ENCODE assay signal across 17 cellular contexts in genomic region chr12:109759595-109759994, GRCh38. TPM values are rescaled to one million over a fixed set of nuclear protein-coding genes. Genes with fewer than 3 reads are reported as not detected.
DNase-seq lines count a peak whose midpoint lies in the region; ATAC-seq and TF ChIP-seq lines count a peak whose summit lies in the region.
"Had no signal": no experiment of that assay in that cellular context is flagged by ENCODE, and none has a peak within 500 bp of the region (broad histone marks: within the 10 kb centered on the region; RNA-seq: fewer than 3 reads in every experiment).

No MANE protein-coding gene starts in this region.

- H3K4me1 ChIP-seq in neural progenitor cell = peaks cover 20% of the 10 kb centered on the region
- H3K4me1 ChIP-seq: breast epithelium, psoas muscle had no signal

- H3K27ac ChIP-seq in dorsolateral prefrontal cortex (peak overlapping the region in 39 of 59 donors; percentile 4 to 75 (median 51)), neural progenitor cell (no peak overlapping the region)
- H3K27ac ChIP-seq: breast epithelium, esophagus muscularis mucosa, psoas muscle, SJCRH30 had no signal

- no peak for DNase-seq in Right ventricle myocardium inferior (ENCODE audit: missing footprints)
- no peak for DNase-seq in left cardiac atrium
- DNase-seq in dorsolateral prefrontal cortex = peak in 7 of 10 donors; percentile 7 to 33 (median 18)
- no peak for DNase-seq in neural progenitor cell (ENCODE audit: low spot score)
- no peak for DNase-seq in osteocyte (ENCODE audit: extremely low spot score, unreplicated experiment)
- no peak for DNase-seq in NCI-H1092 (lab: John Stamatoyannopoulos, UW)
- DNase-seq: NCI-H1417; SJCRH30; stimulated activated naive B cell treated with anti-CD40 and anti-IgM and Interleukin-4, amounts not matched to agents 10 μg/mL and 1 μg/mL and 100 μg/mL, for 72 hours had no signal

- H3K27me3 Mint-ChIP-seq in neural progenitor cell (ENCODE audit: insufficient read depth, low read depth) (peaks cover 7% of the 10 kb centered on the region), osteocyte (ENCODE audit: unreplicated experiment) (no peaks in the 10 kb centered on the region)

- TF ChIP-seq CTCF in dorsolateral prefrontal cortex (IDR thresholded peaks at IDR 0.05 in 54 of 56, conservative IDR thresholded peaks at IDR 0.05 in 2 of 56; ENCODE audit: low read depth in 1 of 56, partially characterized antibody in 56 of 56) (no peak), neural progenitor cell (IDR thresholded peaks at IDR 0.05) (no peak), osteocyte (IDR thresholded peaks at IDR 0.05) (no peak)

- H3K36me3 ChIP-seq in neural progenitor cell = no peaks in the 10 kb centered on the region
- H3K36me3 ChIP-seq: breast epithelium, esophagus muscularis mucosa, upper lobe of left lung had no signal

- H3K9me3 ChIP-seq in neural progenitor cell (ENCODE audit: low read depth) = peaks cover 12% of the 10 kb centered on the region

- H3K4me3 Mint-ChIP-seq in neural progenitor cell = no peak overlapping the region
- H3K4me3 Mint-ChIP-seq in osteocyte (ENCODE audit: unreplicated experiment) = no peak overlapping the region
- H3K4me3 Mint-ChIP-seq: activated CD4-positive, alpha-beta T cell treated with anti-CD3 and anti-CD28 coated beads for 36 hours; stimulated activated naive B cell treated with anti-CD40 and anti-IgM and Interleukin-4, amounts not matched to agents 10 μg/mL and 1 μg/mL and 100 μg/mL, for 72 hours; T-helper 2 cell treated with Interferon-gamma antibody and Interleukin-4, amounts not matched to agents 5 μg/mL and 100 μg/mL, for 36 hours had no signal

- H3K36me3 Mint-ChIP-seq in neural progenitor cell (peaks cover 13% of the 10 kb centered on the region), osteocyte (ENCODE audit: unreplicated experiment) (peaks cover 13% of the 10 kb centered on the region)

- H2AFZ ChIP-seq in neural progenitor cell (replicated peaks) = no peak overlapping the region

- intact Hi-C loops in Right ventricle myocardium inferior (cut with DNase I) (no loop called here), left cardiac atrium (cut with DNase I) (no loop called here), dorsolateral prefrontal cortex (cut with DNase I) (no loop called here)

- H3F3A ChIP-seq in neural progenitor cell (ENCODE audit: low read depth) = no peaks in the 10 kb centered on the region

- H4K20me1 ChIP-seq in neural progenitor cell (ENCODE audit: low read depth) = peaks cover 36% of the 10 kb centered on the region

- H3K4me1 Mint-ChIP-seq in neural progenitor cell = peaks cover 6% of the 10 kb centered on the region
- no peaks in the 10 kb centered on the region for H3K4me1 Mint-ChIP-seq in osteocyte (ENCODE audit: unreplicated experiment)
- H3K4me1 Mint-ChIP-seq: stimulated activated naive B cell treated with anti-CD40 and anti-IgM and Interleukin-4, amounts not matched to agents 10 μg/mL and 1 μg/mL and 100 μg/mL, for 72 hours had no signal

- peak; percentile 29 for ATAC-seq in Right ventricle myocardium inferior
- no peak for ATAC-seq in left cardiac atrium
- no peak for ATAC-seq in HG03095 (IDR thresholded peaks at IDR 0.05; ENCODE audit: unreplicated experiment)
- ATAC-seq: activated CD4-positive, alpha-beta T cell treated with anti-CD3 and anti-CD28 coated beads for 36 hours; activated naive CD4-positive, alpha-beta T cell treated with anti-CD3 and anti-CD28 coated beads, Interleukin-2, amount 50 U/mL, for 72 hours; psoas muscle; stimulated activated naive B cell treated with anti-CD40 and anti-IgM and Interleukin-4, amounts not matched to agents 10 μg/mL and 1 μg/mL and 100 μg/mL, for 72 hours had no signal

- H3K9ac ChIP-seq in neural progenitor cell = no peak overlapping the region

- H3K27me3 ChIP-seq in dorsolateral prefrontal cortex (no peaks in the 10 kb centered on the region), neural progenitor cell (no peaks in the 10 kb centered on the region)
- H3K27me3 ChIP-seq: breast epithelium, SJCRH30, upper lobe of left lung had no signal

- H3K4me3 ChIP-seq in dorsolateral prefrontal cortex (no peak overlapping the region), neural progenitor cell (no peak overlapping the region)
- H3K4me3 ChIP-seq: breast epithelium, esophagus muscularis mucosa, psoas muscle, SJCRH30, upper lobe of left lung had no signal

- H3K9me3 Mint-ChIP-seq in neural progenitor cell = peaks cover 15% of the 10 kb centered on the region
- peaks cover 22% of the 10 kb centered on the region for H3K9me3 Mint-ChIP-seq in osteocyte (ENCODE audit: unreplicated experiment)

- H3K27ac Mint-ChIP-seq in neural progenitor cell (peak overlapping the region; percentile 66), osteocyte (ENCODE audit: unreplicated experiment) (no peak overlapping the region)
- H3K27ac Mint-ChIP-seq: activated CD4-positive, alpha-beta T cell treated with anti-CD3 and anti-CD28 coated beads for 36 hours; activated naive CD4-positive, alpha-beta T cell treated with anti-CD3 and anti-CD28 coated beads, Interleukin-2, amount 50 U/mL, for 72 hours; stimulated activated naive B cell treated with anti-CD40 and anti-IgM and Interleukin-4, amounts not matched to agents 10 μg/mL and 1 μg/mL and 100 μg/mL, for 72 hours; T-helper 2 cell treated with Interferon-gamma antibody and Interleukin-4, amounts not matched to agents 5 μg/mL and 100 μg/mL, for 36 hours had no signal

- no peaks in the 10 kb centered on the region for H3K79me2 ChIP-seq in neural progenitor cell (ENCODE audit: low read depth)

- no peak overlapping the region for H3K4me2 ChIP-seq in neural progenitor cell

RNA-seq across cellular contexts. Expression of gene FAM222A, which starts 46.0 kb away (rescaled TPM):
- total RNA-seq in Right ventricle myocardium inferior (27.4 TPM), left cardiac atrium (10 to 100 TPM; 14.5 to 21.8 TPM), dorsolateral prefrontal cortex (10 to 100 TPM; 10.4 to 85.9 (median 23.1) TPM), neural progenitor cell (ENCODE audit: low replicate concordance) (2.5 and 10.6 TPM in 2 replicates), osteocyte (1.2 and 1.5 TPM in 2 replicates)

Comparison
In these comparisons a context has a peak if more than half of its experiments do, and no peak if none do; other contexts are left out.
1. DNase-seq: peak in dorsolateral prefrontal cortex (7 of 10); none in Right ventricle myocardium inferior (single experiment), left cardiac atrium (single experiment), neural progenitor cell (single experiment), osteocyte (single experiment) and NCI-H1092 (single experiment).